ENCODE assay signal across 8 cellular contexts in genomic region chr2:217858519-217859466, GRCh38.
DNase-seq lines count a peak whose midpoint lies in the region; ATAC-seq lines count a peak whose summit lies in the region.

No MANE protein-coding gene starts in this region.

- no peak overlapping the region for H3K4me3 Mint-ChIP-seq in activated CD4-positive, alpha-beta memory T cell treated with anti-CD3 and anti-CD28 coated beads for 36 hours

- H3K9me3 Mint-ChIP-seq in activated CD4-positive, alpha-beta memory T cell treated with anti-CD3 and anti-CD28 coated beads for 36 hours = no peaks in the 10 kb centered on the region

- no peaks in the 10 kb centered on the region for H3K27me3 Mint-ChIP-seq in activated CD4-positive, alpha-beta memory T cell treated with anti-CD3 and anti-CD28 coated beads for 36 hours

- no peaks in the 10 kb centered on the region for H3K36me3 Mint-ChIP-seq in activated CD4-positive, alpha-beta memory T cell treated with anti-CD3 and anti-CD28 coated beads for 36 hours

- intact Hi-C loops in Right ventricle myocardium inferior (cut with DNase I) = loop anchor here (10.0 kb wide), 1 partner anchor 54 kb away; no protein-coding TSS in a partner anchor
- intact Hi-C loops in posterior cingulate gyrus (cut with DNase I) = no loop called here
- intact Hi-C loops in activated CD4-positive, alpha-beta memory T cell treated with anti-CD3 and anti-CD28 coated beads for 36 hours (cut with micrococcal nuclease) = no loop called here

- CTCF ChIA-PET in activated CD4-positive, alpha-beta memory T cell treated with anti-CD3 and anti-CD28 coated beads for 36 hours (lab: Charles Lee) = no interaction called here

- peak; percentile 82 for ATAC-seq in Right ventricle myocardium inferior
- no peak for ATAC-seq in HG02798 (IDR thresholded peaks at IDR 0.05; ENCODE audit: poor library complexity, unreplicated experiment)
- no peak for ATAC-seq in GM19395 (IDR thresholded peaks at IDR 0.05; ENCODE audit: unreplicated experiment)

- POLR2A ChIA-PET in activated CD4-positive, alpha-beta memory T cell treated with anti-CD3 and anti-CD28 coated beads for 36 hours (lab: Charles Lee) = no interaction called here

- DNase-seq in DMS79 treated with DMSO at 0.1 percent for 48 hours (lab: John Stamatoyannopoulos, UW) (peak; percentile 74), SK-N-DZ (ENCODE audit: low spot score) (peak; percentile 52), Right ventricle myocardium inferior (ENCODE audit: missing footprints) (peak; percentile 89), posterior cingulate gyrus (peak in 9 of 10 donors; percentile 52 to 95 (median 73))
- no peak for DNase-seq in activated naive CD4-positive, alpha-beta T cell treated with anti-CD3 and anti-CD28 coated beads, Interleukin-2, amount 50 U/mL, for 16 hours
- no peak for DNase-seq in activated CD4-positive, alpha-beta memory T cell treated with anti-CD3 and anti-CD28 coated beads for 36 hours

- no peaks in the 10 kb centered on the region for H3K4me1 Mint-ChIP-seq in activated CD4-positive, alpha-beta memory T cell treated with anti-CD3 and anti-CD28 coated beads for 36 hours (ENCODE audit: low read depth)

- H3K27ac Mint-ChIP-seq in activated CD4-positive, alpha-beta memory T cell treated with anti-CD3 and anti-CD28 coated beads for 36 hours = no peak overlapping the region

Comparison
In these comparisons a context has a peak if more than half of its experiments do, and no peak if none do; other contexts are left out.
1. DNase-seq: peak in DMS79 treated with DMSO at 0.1 percent for 48 hours (single experiment), SK-N-DZ (single experiment), Right ventricle myocardium inferior (single experiment) and posterior cingulate gyrus (9 of 10); none in activated naive CD4-positive, alpha-beta T cell treated with anti-CD3 and anti-CD28 coated beads, Interleukin-2, amount 50 U/mL, for 16 hours (single experiment) and activated CD4-positive, alpha-beta memory T cell treated with anti-CD3 and anti-CD28 coated beads for 36 hours (single experiment).